1 cellular context compared by ENCODE assay signal in genomic region chr2:175004980-175005832, GRCh38.
TF ChIP-seq lines count a peak whose summit lies in the region.

TSS of gene CHN1 (minus strand) at chr2:175005381. CDS start at chr2:175004912, 469 bp downstream.

TF ChIP-seq in H1, 55 proteins besides CTCF, POLR2A, EP300 and RAD21 (continued from another document):
- TF ChIP-seq SIX5 (IDR thresholded peaks at IDR 0.05; ENCODE audit: low read depth, low read length) (no peak), JUN (IDR thresholded peaks at IDR 0.05; ENCODE audit: low read depth, low read length) (no peak), GTF2F1 (IDR thresholded peaks at IDR 0.05; ENCODE audit: borderline replicate concordance, low read depth, low read length) (no peak), CBX8 (IDR thresholded peaks at IDR 0.05; ENCODE audit: borderline replicate concordance, low read depth, low read length) (no peak), GABPA (IDR thresholded peaks at IDR 0.05; ENCODE audit: borderline replicate concordance, insufficient read depth, low read length) (no peak), ATF2 (IDR thresholded peaks at IDR 0.05; ENCODE audit: low read length) (no peak), SUZ12 (IDR thresholded peaks at IDR 0.05; ENCODE audit: low read length) (no peak), HDAC6 (IDR thresholded peaks at IDR 0.05; ENCODE audit: low read depth, low read length) (no peak), NRF1 (IDR thresholded peaks at IDR 0.05; ENCODE audit: low read depth, low read length) (no peak), JUND (IDR thresholded peaks at IDR 0.05; ENCODE audit: low read length) (no peak), E2F6 (IDR thresholded peaks at IDR 0.05) (0 out of 2 replicates have a peak, but pooled peaks have one; percentile 29), SAP30 (IDR thresholded peaks at IDR 0.05; ENCODE audit: insufficient read depth, insufficient replicate concordance, low read length) (peak; percentile 45), TBP (IDR thresholded peaks at IDR 0.05; ENCODE audit: low read depth, low read length) (peak; percentile 66; the same call in 1 of the 2 replicates), TAF1 (IDR thresholded peaks at IDR 0.05; ENCODE audit: low read depth, low read length) (peak; percentile 88), POLR2AphosphoS5 (IDR thresholded peaks at IDR 0.05; ENCODE audit: low read depth, low read length) (peak; percentile 63; the same call in 1 of the 2 replicates), YY1 (IDR thresholded peaks at IDR 0.05; ENCODE audit: low read depth, low read length) (peak; percentile 91), MAX (IDR thresholded peaks at IDR 0.05) (peak; percentile 59; the same call in 1 of the 2 replicates), PHF8 (conservative IDR thresholded peaks at IDR 0.05; ENCODE audit: low read depth, low read length) (peak; percentile 88), TAF7 (optimal IDR thresholded peaks at IDR 0.05; ENCODE audit: borderline replicate concordance, low read depth, low read length) (peak; percentile 68), USF2 (IDR thresholded peaks at IDR 0.05; ENCODE audit: low read length) (no peak), HDAC2 (IDR thresholded peaks at IDR 0.05; ENCODE audit: borderline replicate concordance in 1 of 2, low read depth in 2 of 2, low read length in 2 of 2) (peak in 1 of 2 experiments; percentile 82; a peak in 1 of 4 replicates), BCL11A (IDR thresholded peaks at IDR 0.05; ENCODE audit: low read depth in 2 of 2, low read length in 2 of 2) (no peak), CBX5 (IDR thresholded peaks at IDR 0.05; ENCODE audit: low read depth, low read length) (no peak)
